7 cellular contexts compared by ENCODE assay signal in the genomic region with DNA sequence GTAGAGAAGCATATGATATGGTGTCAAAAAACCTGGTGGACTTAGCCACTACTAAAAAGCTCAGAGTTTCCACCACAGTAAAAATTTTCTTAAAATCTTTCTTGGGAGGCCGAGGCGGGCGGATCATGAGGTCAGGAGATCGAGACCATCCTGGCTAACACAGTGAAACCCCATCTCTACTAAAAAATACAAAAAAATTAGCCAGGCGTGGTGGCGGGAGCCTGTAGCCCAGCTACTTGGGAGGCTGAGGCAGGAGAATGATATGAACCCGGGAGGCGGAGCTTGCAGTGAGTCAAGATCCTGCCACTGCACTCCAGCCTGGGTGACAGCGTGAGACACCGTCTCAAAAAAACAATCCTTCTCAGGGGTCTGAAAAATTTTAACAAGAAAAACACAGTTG.
DNase-seq lines count a peak whose midpoint lies in the region; ATAC-seq and TF ChIP-seq lines count a peak whose summit lies in the region.
"Not testable (repeated sequence)": the region's sequence is repeated elsewhere in the genome, so short reads cannot be mapped to it uniquely, and the experiment has no call there.

No MANE protein-coding gene starts in this region.

- not testable (repeated sequence) for ATAC-seq in activated B cell treated with CpG ODN at 0.5 μM for 24 hours (ENCODE audit: low read depth)

- not testable (repeated sequence) for H3K9me3 Mint-ChIP-seq in IgD-negative memory B cell; activated B cell treated with CpG ODN at 0.5 μM for 24 hours; MCF 10A (ENCODE audit: unreplicated experiment); immature natural killer cell

- H3K4me1 Mint-ChIP-seq in IgD-negative memory B cell (peaks cover 54 to 71% (median 69%) of the 10 kb centered on the region in 3 donors), activated B cell treated with CpG ODN at 0.5 μM for 24 hours (peaks cover 89% of the 10 kb centered on the region), MCF 10A (ENCODE audit: insufficient read depth, unreplicated experiment) (peaks cover 49% of the 10 kb centered on the region), immature natural killer cell (peaks cover 85 to 96% of the 10 kb centered on the region in 2 donors)

- H3K36me3 Mint-ChIP-seq in IgD-negative memory B cell; activated B cell treated with CpG ODN at 0.5 μM for 24 hours (ENCODE audit: low read depth); MCF 10A (ENCODE audit: insufficient read depth, unreplicated experiment); immature natural killer cell: not testable (repeated sequence)

- H3K4me1 ChIP-seq in BLaER1 treated with 17β-estradiol and CSF1 and Interleukin-3, amounts not matched to agents 10 nM and 100 nM: peaks cover 23 to 91% (median 56%) of the 10 kb centered on the region in 10 experiments
- H3K4me1 ChIP-seq in OCI-LY1 (ENCODE audit: insufficient read depth, low read length, severe bottlenecking) (peaks cover 96% of the 10 kb centered on the region), osteoblast (ENCODE audit: insufficient read depth, low read length) (peaks cover 46% of the 10 kb centered on the region)

- not testable (repeated sequence) for H3K9me2 ChIP-seq in OCI-LY1 (ENCODE audit: low read depth, low read length)

- POLR2A ChIA-PET in activated B cell treated with CpG ODN at 0.5 μM for 24 hours (lab: Charles Lee): interaction anchor here (1.3 to 3.8 kb wide), 3 partner anchors 18 to 62 kb away, joined by 3 to 84 read pairs (median 14); partner anchors contain the start of gene CUL3
- POLR2A ChIA-PET in MCF 10A (lab: Yijun Ruan, JAX): interaction anchor here (0.7 to 7.5 kb wide), 6 partner anchors 11 to 62 kb away, joined by 3 to 60 read pairs (median 8); partner anchors contain the start of gene CUL3

- H4K20me1 ChIP-seq in BLaER1 treated with 17β-estradiol and CSF1 and Interleukin-3, amounts not matched to agents 10 nM and 100 nM: peaks cover 34 to 100% (median 88%) of the 10 kb centered on the region in 11 experiments
- not testable (repeated sequence) for H4K20me1 ChIP-seq in OCI-LY1 (ENCODE audit: insufficient read depth, low read length)
- H4K20me1 ChIP-seq in osteoblast (ENCODE audit: insufficient read depth, low read length): peaks cover 27% of the 10 kb centered on the region

- intact Hi-C loops in activated B cell treated with CpG ODN at 0.5 μM for 24 hours (cut with micrococcal nuclease): loop anchor here (5.0 to 10.0 kb wide), 4 partner anchors 40 to 568 kb away; partner anchors contain the start of genes DOCK10 and MRPL44
- intact Hi-C loops in MCF 10A (cut with micrococcal nuclease): not testable (repeated sequence)

- not testable (repeated sequence) for TF ChIP-seq CTCF in OCI-LY1 (IDR thresholded peaks at IDR 0.05; ENCODE audit: low read length); activated B cell treated with CpG ODN at 0.5 μM for 24 hours (IDR thresholded peaks at IDR 0.05); MCF 10A (IDR thresholded peaks at IDR 0.05; ENCODE audit: unreplicated experiment); osteoblast (IDR thresholded peaks at IDR 0.05; ENCODE audit: extremely low read depth, low read depth, low read length)

- H3K27ac ChIP-seq in BLaER1 treated with 17β-estradiol and CSF1 and Interleukin-3, amounts not matched to agents 10 nM and 100 nM: peak overlapping the region in 8 of 11 experiments; percentile 39 to 65 (median 56); a peak in 14 of 22 replicates
- peak overlapping the region; percentile 97 for H3K27ac ChIP-seq in OCI-LY1 (ENCODE audit: low read depth, low read length, poor library complexity, severe bottlenecking)
- H3K27ac ChIP-seq in osteoblast (ENCODE audit: low read depth, low read length): peak overlapping the region; percentile 31

- not testable (repeated sequence) for H2AFZ ChIP-seq in OCI-LY1 (ENCODE audit: low read length); osteoblast (ENCODE audit: low read length)

- not testable (repeated sequence) for H3K27me3 ChIP-seq in BLaER1 treated with 17β-estradiol and CSF1 and Interleukin-3, amounts not matched to agents 10 nM and 100 nM; OCI-LY1 (ENCODE audit: insufficient read depth, low read length); osteoblast (ENCODE audit: insufficient read depth, low read length)

- peaks cover 0 to 71% (median 31%) of the 10 kb centered on the region in 11 experiments; a peak in 16 of 22 replicates for H3K36me3 ChIP-seq in BLaER1 treated with 17β-estradiol and CSF1 and Interleukin-3, amounts not matched to agents 10 nM and 100 nM
- H3K36me3 ChIP-seq in OCI-LY1 (ENCODE audit: insufficient read depth, low read length); osteoblast (ENCODE audit: insufficient read depth, low read length): not testable (repeated sequence)

- not testable (repeated sequence) for H3K9me3 ChIP-seq in BLaER1 treated with 17β-estradiol and CSF1 and Interleukin-3, amounts not matched to agents 10 nM and 100 nM (replicated peaks in 1 of 11); OCI-LY1 (ENCODE audit: low read length); osteoblast (ENCODE audit: low read depth, low read length)

- peaks cover 17% of the 10 kb centered on the region for H3F3A ChIP-seq in OCI-LY1 (ENCODE audit: insufficient read depth, low read length)

- H3K4me3 Mint-ChIP-seq in IgD-negative memory B cell: peak overlapping the region; percentile 10 to 73 (median 49)
- H3K4me3 Mint-ChIP-seq in activated B cell treated with CpG ODN at 0.5 μM for 24 hours; MCF 10A (ENCODE audit: unreplicated experiment): not testable (repeated sequence)
- H3K4me3 Mint-ChIP-seq in immature natural killer cell: peak overlapping the region in 2 of 5 donors; percentile 7 to 23

- not testable (repeated sequence) for H3K9ac ChIP-seq in BLaER1 treated with 17β-estradiol and CSF1 and Interleukin-3, amounts not matched to agents 10 nM and 100 nM
- peak overlapping the region; percentile 47; the same call in 1 of the 2 replicates for H3K9ac ChIP-seq in OCI-LY1 (ENCODE audit: low read length)

- H3K27ac Mint-ChIP-seq in IgD-negative memory B cell (peak overlapping the region; percentile 46 to 85 (median 70)), activated B cell treated with CpG ODN at 0.5 μM for 24 hours (peak overlapping the region; percentile 90), MCF 10A (ENCODE audit: low read depth, unreplicated experiment) (peak overlapping the region; percentile 85), immature natural killer cell (peak overlapping the region in 4 of 6 donors; percentile 21 to 91 (median 68))

- CTCF ChIA-PET in activated B cell treated with CpG ODN at 0.5 μM for 24 hours (lab: Charles Lee): not testable (repeated sequence)
- CTCF ChIA-PET in MCF 10A (lab: Yijun Ruan, JAX): interaction anchor here (0.6 to 1.2 kb wide), 2 partner anchors 12 to 107 kb away, joined by 3 to 4 read pairs; no protein-coding TSS in a partner anchor

- H3K27me3 Mint-ChIP-seq in IgD-negative memory B cell; activated B cell treated with CpG ODN at 0.5 μM for 24 hours; MCF 10A (ENCODE audit: insufficient read depth, unreplicated experiment); immature natural killer cell (ENCODE audit: low read depth in 3 of 3): not testable (repeated sequence)

- H3K4me2 ChIP-seq in BLaER1 treated with 17β-estradiol and CSF1 and Interleukin-3, amounts not matched to agents 10 nM and 100 nM: peak overlapping the region in 3 of 11 experiments; percentile 11 to 63 (median 25); a peak in 4 of 22 replicates
- H3K4me2 ChIP-seq in OCI-LY1 (ENCODE audit: low read length): 0 out of 2 replicates have a peak overlapping the region, but pooled peaks have one; percentile 9
- H3K4me2 ChIP-seq in osteoblast (ENCODE audit: insufficient read depth, low read length): not testable (repeated sequence)

- H3K4me3 ChIP-seq in BLaER1 treated with 17β-estradiol and CSF1 and Interleukin-3, amounts not matched to agents 10 nM and 100 nM; OCI-LY1 (ENCODE audit: low read depth, low read length, poor library complexity, severe bottlenecking); osteoblast (ENCODE audit: insufficient read depth, low read length): not testable (repeated sequence)

- not testable (repeated sequence) for BruUV-seq in MCF 10A (replicated peaks; lab: Mats Ljungman, UMichigan)

- H3K79me2 ChIP-seq in OCI-LY1 (ENCODE audit: insufficient read depth, low read length): peaks cover 96% of the 10 kb centered on the region
- peaks cover 85% of the 10 kb centered on the region for H3K79me2 ChIP-seq in osteoblast (ENCODE audit: insufficient read depth, low read length)

- not testable (repeated sequence) for DNase-seq in activated B cell treated with CpG ODN at 0.5 μM for 24 hours; MCF 10A (ENCODE audit: unreplicated experiment); immature natural killer cell; osteoblast (ENCODE audit: insufficient read length, low spot score, missing footprints)

Comparison
In these comparisons a context has a peak if more than half of its experiments do, and no peak if none do; other contexts are left out.
1. H3K27ac ChIP-seq: peak in every context shown above with its lines; median percentile 97 in OCI-LY1; 56 in BLaER1 treated with 17β-estradiol and CSF1 and Interleukin-3, amounts not matched to agents 10 nM and 100 nM; 31 in osteoblast.